Comparison of ENCODE assay signal across 8 cellular contexts in genomic region chr1:154608522-154609294, GRCh38. TPM values are rescaled to one million over a fixed set of nuclear protein-coding genes. Genes with fewer than 3 reads are reported as not detected.
A peak's percentile ranks its signal among the peaks of the same experiment; 100 is the strongest.
DNase-seq lines count a peak whose midpoint lies in the region; ATAC-seq and TF ChIP-seq lines count a peak whose summit lies in the region.

No MANE protein-coding gene starts in this region.

- peak; percentile 58 for DNase-seq in DND-41
- DNase-seq in LHCN-M2 (ENCODE audit: low read depth): peak; percentile 64
- peak; percentile 77 for DNase-seq in SK-N-SH
- peak in 47 of 58 donors; percentile 7 to 58 (median 27) for DNase-seq in anterior cingulate cortex (lab: John Stamatoyannopoulos, UW)
- peak; percentile 37 to 80 (median 70) for DNase-seq in right cardiac atrium
- peak; percentile 58 for DNase-seq in pons (ENCODE audit: low spot score)

- H3F3A ChIP-seq in SK-N-SH (replicated peaks; ENCODE audit: insufficient read depth): peaks cover 21% of the 10 kb centered on the region

- peak overlapping the region; percentile 96 for H3K4me2 ChIP-seq in DND-41 (ENCODE audit: insufficient read depth, low read length)
- peak overlapping the region; percentile 99 for H3K4me2 ChIP-seq in SK-N-SH

- H3K9ac ChIP-seq in DND-41 (ENCODE audit: low read depth, low read length) (peak overlapping the region; percentile 85), SK-N-SH (peak overlapping the region; percentile 99)

- peaks cover 38% of the 10 kb centered on the region for H4K20me1 ChIP-seq in DND-41 (ENCODE audit: insufficient read depth, low read length)
- peaks cover 36% of the 10 kb centered on the region for H4K20me1 ChIP-seq in SK-N-SH (ENCODE audit: insufficient read depth)

- ATAC-seq in DND-41 (ENCODE audit: insufficient read depth, low read depth): peak; percentile 28
- ATAC-seq in right cardiac atrium: peak; percentile 65 to 67
- ATAC-seq in GM19397 (IDR thresholded peaks at IDR 0.05; ENCODE audit: unreplicated experiment): no peak
- no peak for ATAC-seq in HG02884 (IDR thresholded peaks at IDR 0.05; ENCODE audit: unreplicated experiment)

- H2AFZ ChIP-seq in DND-41 (ENCODE audit: low read depth, low read length): peak overlapping the region; percentile 92
- H2AFZ ChIP-seq in SK-N-SH (ENCODE audit: low read depth): peak overlapping the region; percentile 96

- no peak for TF ChIP-seq RAD21 in SK-N-SH (IDR thresholded peaks at IDR 0.05; ENCODE audit: low read length)

- H3K27ac ChIP-seq in DND-41 (ENCODE audit: low read length) (peak overlapping the region; percentile 90), SK-N-SH (ENCODE audit: low read depth in 2 of 2, low read length in 1 of 2) (peak overlapping the region; percentile 82 to 94), right cardiac atrium (ENCODE audit: low read length) (peak overlapping the region; percentile 95)

- POLR2A ChIA-PET in SK-N-SH (lab: Yijun Ruan, JAX): interaction anchor here (1.0 to 1.4 kb wide), 2 partner anchors 18 to 41 kb away, joined by 4 to 5 read pairs; partner anchors contain the start of gene CHRNB2

- TF ChIP-seq CTCF in DND-41 (IDR thresholded peaks at IDR 0.05; ENCODE audit: borderline replicate concordance, extremely low read depth, low read length, poor library complexity, severe bottlenecking) (no peak), SK-N-SH (IDR thresholded peaks at IDR 0.05) (no peak)

- H3K27me3 ChIP-seq in DND-41 (ENCODE audit: insufficient read depth, low read length, poor library complexity) (no peaks in the 10 kb centered on the region), SK-N-SH (ENCODE audit: insufficient read depth) (no peaks in the 10 kb centered on the region), right cardiac atrium (ENCODE audit: control insufficient read depth, insufficient read depth) (no peaks in the 10 kb centered on the region)

- intact Hi-C loops in right cardiac atrium (cut with DNase I): no loop called here

- peaks cover 46% of the 10 kb centered on the region for H3K4me1 ChIP-seq in DND-41 (ENCODE audit: insufficient read depth, low read length)
- peaks cover 11 to 14% of the 10 kb centered on the region in 2 experiments for H3K4me1 ChIP-seq in SK-N-SH (ENCODE audit: control insufficient read depth in 1 of 2, insufficient read depth in 2 of 2, low read depth in 1 of 2, low read length in 1 of 2)
- H3K4me1 ChIP-seq in right cardiac atrium (ENCODE audit: control insufficient read depth, insufficient read depth, low read length): peaks cover 6% of the 10 kb centered on the region

- CTCF ChIA-PET in SK-N-SH (lab: Yijun Ruan, JAX): interaction anchor here (1.0 kb wide), 1 partner anchor 62 kb away, joined by 4 read pairs; no protein-coding TSS in a partner anchor

- H3K9me3 ChIP-seq in DND-41 (ENCODE audit: insufficient read depth, low read length, severe bottlenecking): no peaks in the 10 kb centered on the region
- H3K9me3 ChIP-seq in SK-N-SH: no peaks in the 10 kb centered on the region
- H3K9me3 ChIP-seq in right cardiac atrium (ENCODE audit: control insufficient read depth, low read length): no peaks in the 10 kb centered on the region

- TF ChIP-seq EP300 in SK-N-SH (IDR thresholded peaks at IDR 0.05; ENCODE audit: borderline replicate concordance in 1 of 2, low read depth in 1 of 2, low read length in 1 of 2): no peak

- no peaks in the 10 kb centered on the region for H3K9me2 ChIP-seq in SK-N-SH

- H3K79me2 ChIP-seq in DND-41 (ENCODE audit: insufficient read depth, low read length): peaks cover 96% of the 10 kb centered on the region
- peaks cover 90% of the 10 kb centered on the region for H3K79me2 ChIP-seq in SK-N-SH (ENCODE audit: insufficient read depth)

- H3K36me3 ChIP-seq in DND-41 (ENCODE audit: insufficient read depth, low read length) (peaks cover 25% of the 10 kb centered on the region), SK-N-SH (replicated peaks in 1 of 2; ENCODE audit: control insufficient read depth in 1 of 2, insufficient read depth in 2 of 2, low read length in 1 of 2) (peaks cover 12% of the 10 kb centered on the region in 2 experiments)

- H3K4me3 ChIP-seq in DND-41 (ENCODE audit: low read depth in 1 of 2, low read length in 2 of 2): peak overlapping the region; percentile 91 to 98; a peak in 3 of 4 replicates
- H3K4me3 ChIP-seq in SK-N-SH (ENCODE audit: low read depth in 2 of 2, low read length in 1 of 2): peak overlapping the region; percentile 61 to 83
- peak overlapping the region; percentile 85 for H3K4me3 ChIP-seq in right cardiac atrium (ENCODE audit: low read length)

- 9% methylated on average over 29 of the region's 31 CpGs for WGBS in SK-N-SH (ENCODE audit: low lambda C conversion rate)
- 6% methylated on average over 29 of the region's 31 CpGs for WGBS in right cardiac atrium

TF ChIP-seq in SK-N-SH, 30 proteins besides CTCF, POLR2A, EP300 and RAD21:
- TF ChIP-seq MXI1 (IDR thresholded peaks at IDR 0.05; ENCODE audit: low read depth, low read length) (0 out of 2 replicates have a peak, but pooled peaks have one; percentile 6), REST (IDR thresholded peaks at IDR 0.05; ENCODE audit: low read depth, low read length) (no peak)
TF ChIP-seq in SK-N-SH: peak in this region for 1.

RNA-seq across cellular contexts. Expression of gene ADAR, which starts 0.7 kb away (rescaled TPM):
- 77.1 and 99.0 TPM in 2 replicates for total RNA-seq in LHCN-M2 (2014; rRNA removed)
- polyA plus RNA-seq in LHCN-M2 (2012): 44.4 TPM
- 61.1 and 87.9 TPM in 2 replicates for polyA plus RNA-seq in SK-N-SH (2012; rRNA removed)
- 41.4 and 50.1 TPM in 2 replicates for polyA plus RNA-seq in SK-N-SH (2012; cell fraction: cytosol; rRNA removed)
- 127 and 151 TPM in 2 replicates for polyA plus RNA-seq in SK-N-SH (2012; cell fraction: nucleus; rRNA removed)
- total RNA-seq in right cardiac atrium: 10 to 100 TPM; 66.2 to 80.9 (median 70.4) TPM
- 21.2 TPM for polyA plus RNA-seq in right cardiac atrium

RNA-seq across cellular contexts. Expression of gene CHRNB2, which starts 41.1 kb away (rescaled TPM):
- total RNA-seq in LHCN-M2 (2014; rRNA removed): 0.06 and 0.17 TPM in 2 replicates
- polyA plus RNA-seq in LHCN-M2 (2012): 0.02 TPM
- polyA plus RNA-seq in SK-N-SH (2012; rRNA removed): 0.64 and 0.93 TPM in 2 replicates
- 0.68 and 1.2 TPM in 2 replicates for polyA plus RNA-seq in SK-N-SH (2012; cell fraction: cytosol; rRNA removed)
- polyA plus RNA-seq in SK-N-SH (2012; cell fraction: nucleus; rRNA removed): 0.76 and 0.85 TPM in 2 replicates
- not detected for total RNA-seq in right cardiac atrium
- 0.07 TPM for polyA plus RNA-seq in right cardiac atrium

RNA-seq across cellular contexts. Expression of gene UBE2Q1, which starts 50.2 kb away (rescaled TPM):
- total RNA-seq in LHCN-M2 (2014; rRNA removed) (34.2 and 37.5 TPM in 2 replicates), right cardiac atrium (10 to 100 TPM; 49.4 to 67.9 (median 61.3) TPM)
- 64.5 TPM for polyA plus RNA-seq in LHCN-M2 (2012)
- polyA plus RNA-seq in SK-N-SH (2012; rRNA removed) (12.5 and 15.2 TPM in 2 replicates), right cardiac atrium (32.4 TPM)
- polyA plus RNA-seq in SK-N-SH (2012; cell fraction: cytosol; rRNA removed): 21.4 and 26.0 TPM in 2 replicates
- 11.6 and 19.2 TPM in 2 replicates for polyA plus RNA-seq in SK-N-SH (2012; cell fraction: nucleus; rRNA removed)

Comparison
In these comparisons a context has a peak if more than half of its experiments do, and no peak if none do; other contexts are left out.
1. ATAC-seq: peak in DND-41 (single experiment) and right cardiac atrium (2 of 2); none in GM19397 (single experiment) and HG02884 (single experiment).
2. DNase-seq: peak in every context shown above with its lines; median percentile 77 in SK-N-SH; 70 in right cardiac atrium; 64 in LHCN-M2; 58 in DND-41; 58 in pons; 27 in anterior cingulate cortex.
3. Peak in every context shown above with its lines, with median percentiles within 50 percentile points of each other: H3K27ac ChIP-seq and H3K4me3 ChIP-seq.